Comparison of ENCODE assay signal across 30 cellular contexts in genomic region chr2:187409682-187410081, GRCh38.
"Had no signal": no experiment of that assay in that cellular context is flagged by ENCODE, and none has a peak within 500 bp of the region (broad histone marks: within the 10 kb centered on the region; RNA-seq: fewer than 3 reads in every experiment).

No MANE protein-coding gene starts in this region.

- ATAC-seq: activated CD8-positive, alpha-beta T cell treated with anti-CD3 and anti-CD28 coated beads for 36 hours; activated naive CD8-positive, alpha-beta T cell treated with anti-CD3 and anti-CD28 coated beads, Interleukin-2, amount 50 U/mL, for 24 hours; esophagus mucosa had no signal

- H3K27ac ChIP-seq: adrenal gland, breast epithelium, cardiac muscle cell, colonic mucosa had no signal

- H3K27me3 Mint-ChIP-seq: activated CD4-positive, alpha-beta T cell treated with anti-CD3 and anti-CD28 coated beads, Interleukin-2, amount 10 ng/mL, durations not matched to agents 7 days and 5 days; activated CD8-positive, alpha-beta T cell treated with anti-CD3 and anti-CD28 coated beads for 36 hours; activated naive CD4-positive, alpha-beta T cell treated with anti-CD3 and anti-CD28 coated beads, Interleukin-2, amount 50 U/mL, for 24 hours; activated naive CD8-positive, alpha-beta T cell treated with anti-CD3 and anti-CD28 coated beads, Interleukin-2, amount 50 U/mL, for 24 hours; brain had no signal

- DNase-seq: activated CD4-positive, alpha-beta T cell treated with anti-CD3 and anti-CD28 coated beads for 1 hour; activated CD4-positive, alpha-beta T cell treated with anti-CD3 and anti-CD28 coated beads for 4 hours; activated CD4-positive, alpha-beta T cell treated with anti-CD3 and anti-CD28 coated beads, Interleukin-2, amount 10 ng/mL, durations not matched to agents 7 days and 5 days; activated CD4-positive, alpha-beta T cell treated with anti-CD3 and anti-CD28 coated beads, Interleukin-2, amount 50 U/mL, for 4 hours; activated CD8-positive, alpha-beta memory T cell treated with anti-CD3 and anti-CD28 coated beads for 24 hours; activated CD8-positive, alpha-beta T cell treated with anti-CD3 and anti-CD28 coated beads for 36 hours; activated effector memory CD4-positive, alpha-beta T cell treated with anti-CD3 and anti-CD28 coated beads, Interleukin-2, amount 50 U/mL, for 16 hours; activated naive CD4-positive, alpha-beta T cell treated with anti-CD3 and anti-CD28 coated beads for 36 hours; activated naive CD8-positive, alpha-beta T cell treated with anti-CD3 and anti-CD28 coated beads for 36 hours; activated naive CD8-positive, alpha-beta T cell treated with anti-CD3 and anti-CD28 coated beads, Interleukin-2, amount 50 U/mL, for 24 hours; activated T-cell treated with anti-CD3 and anti-CD28 coated beads, Interleukin-2, amount 50 U/mL, for 1 hour; activated T-cell treated with anti-CD3 and anti-CD28 coated beads, Interleukin-2, amount 50 U/mL, for 48 hours; adrenal gland; amygdala; aorta; central memory CD4-positive, alpha-beta T cell; cerebellar nuclear complex; colonic mucosa; effector CD8-positive, alpha-beta T cell; foreskin fibroblast; head of caudate nucleus; T-helper 2 cell had no signal

- H3K4me1 Mint-ChIP-seq: activated CD4-positive, alpha-beta T cell treated with anti-CD3 and anti-CD28 coated beads, Interleukin-2, amount 10 ng/mL, durations not matched to agents 7 days and 5 days; activated naive CD4-positive, alpha-beta T cell treated with anti-CD3 and anti-CD28 coated beads, Interleukin-2, amount 50 U/mL, for 24 hours; activated naive CD8-positive, alpha-beta T cell treated with anti-CD3 and anti-CD28 coated beads for 36 hours; activated naive CD8-positive, alpha-beta T cell treated with anti-CD3 and anti-CD28 coated beads, Interleukin-2, amount 50 U/mL, for 24 hours had no signal

- H3K27ac Mint-ChIP-seq: activated CD4-positive, alpha-beta T cell treated with anti-CD3 and anti-CD28 coated beads, Interleukin-2, amount 10 ng/mL, durations not matched to agents 7 days and 5 days; activated CD8-positive, alpha-beta T cell treated with anti-CD3 and anti-CD28 coated beads for 36 hours; activated naive CD4-positive, alpha-beta T cell treated with anti-CD3 and anti-CD28 coated beads for 36 hours; activated naive CD4-positive, alpha-beta T cell treated with anti-CD3 and anti-CD28 coated beads, Interleukin-2, amount 50 U/mL, for 24 hours; activated naive CD8-positive, alpha-beta T cell treated with anti-CD3 and anti-CD28 coated beads for 36 hours; activated naive CD8-positive, alpha-beta T cell treated with anti-CD3 and anti-CD28 coated beads, Interleukin-2, amount 50 U/mL, for 24 hours; activated T-helper 1 cell treated with anti-CD3 and anti-CD28 coated beads, Interleukin-12 subunit alpha, Interleukin-12 subunit beta, Interleukin-2, Interleukin-4 antibody, amounts not matched to agents 30 ng/mL and 10 ng/mL and 1 ng/mL, durations not matched to agents 14 hours and 24 hours and 36 hours; activated T-helper 2 cell treated with anti-CD3 and anti-CD28 coated beads, Interferon-gamma antibody, Interleukin-2, Interleukin-4, amounts not matched to agents 10 μg/mL and 5 μg/mL and 100 μg/mL, durations not matched to agents 14 hours and 24 hours and 36 hours had no signal

- H3K36me3 ChIP-seq: adrenal gland, breast epithelium, cardiac muscle cell, colonic mucosa had no signal

- H3K4me3 Mint-ChIP-seq: activated CD4-positive, alpha-beta T cell treated with anti-CD3 and anti-CD28 coated beads, Interleukin-2, amount 10 ng/mL, durations not matched to agents 7 days and 5 days; activated CD8-positive, alpha-beta T cell treated with anti-CD3 and anti-CD28 coated beads for 36 hours; activated naive CD4-positive, alpha-beta T cell treated with anti-CD3 and anti-CD28 coated beads for 36 hours; activated naive CD4-positive, alpha-beta T cell treated with anti-CD3 and anti-CD28 coated beads, Interleukin-2, amount 50 U/mL, for 24 hours; activated naive CD8-positive, alpha-beta T cell treated with anti-CD3 and anti-CD28 coated beads for 36 hours; activated naive CD8-positive, alpha-beta T cell treated with anti-CD3 and anti-CD28 coated beads, Interleukin-2, amount 50 U/mL, for 24 hours; activated T-helper 1 cell treated with anti-CD3 and anti-CD28 coated beads, Interleukin-12 subunit alpha, Interleukin-12 subunit beta, Interleukin-2, Interleukin-4 antibody, amounts not matched to agents 30 ng/mL and 10 ng/mL and 1 ng/mL, durations not matched to agents 14 hours and 24 hours and 36 hours had no signal

- H3K4me3 ChIP-seq: adrenal gland, breast epithelium, cardiac muscle cell, colonic mucosa had no signal

- FAIRE-seq: frontal cortex had no signal

- H3K9me3 Mint-ChIP-seq: activated CD4-positive, alpha-beta T cell treated with anti-CD3 and anti-CD28 coated beads, Interleukin-2, amount 10 ng/mL, durations not matched to agents 7 days and 5 days; activated CD8-positive, alpha-beta T cell treated with anti-CD3 and anti-CD28 coated beads for 36 hours; activated naive CD4-positive, alpha-beta T cell treated with anti-CD3 and anti-CD28 coated beads for 36 hours; activated naive CD4-positive, alpha-beta T cell treated with anti-CD3 and anti-CD28 coated beads, Interleukin-2, amount 50 U/mL, for 24 hours; activated naive CD8-positive, alpha-beta T cell treated with anti-CD3 and anti-CD28 coated beads, Interleukin-2, amount 50 U/mL, for 24 hours; activated T-helper 1 cell treated with anti-CD3 and anti-CD28 coated beads, Interleukin-12 subunit alpha, Interleukin-12 subunit beta, Interleukin-2, Interleukin-4 antibody, amounts not matched to agents 30 ng/mL and 10 ng/mL and 1 ng/mL, durations not matched to agents 14 hours and 24 hours and 36 hours; activated T-helper 2 cell treated with anti-CD3 and anti-CD28 coated beads, Interferon-gamma antibody, Interleukin-2, Interleukin-4, amounts not matched to agents 10 μg/mL and 5 μg/mL and 100 μg/mL, durations not matched to agents 14 hours and 24 hours and 36 hours had no signal

- H3K36me3 Mint-ChIP-seq: activated naive CD4-positive, alpha-beta T cell treated with anti-CD3 and anti-CD28 coated beads, Interleukin-2, amount 50 U/mL, for 24 hours; activated naive CD8-positive, alpha-beta T cell treated with anti-CD3 and anti-CD28 coated beads for 36 hours had no signal

- H3K4me1 ChIP-seq: adrenal gland, breast epithelium, colonic mucosa had no signal

- H3K9me3 ChIP-seq: adrenal gland, breast epithelium, colonic mucosa had no signal

- H3K27me3 ChIP-seq: adrenal gland, breast epithelium, cardiac muscle cell, colonic mucosa had no signal
